ENCODE assay signal across 17 cellular contexts in genomic region chr9:133948138-133948537, GRCh38. TPM values are rescaled to one million over a fixed set of nuclear protein-coding genes. Genes with fewer than 3 reads are reported as not detected.
A peak's percentile ranks its signal among the peaks of the same experiment; 100 is the strongest.
DNase-seq lines count a peak whose midpoint lies in the region; TF ChIP-seq lines count a peak whose summit lies in the region.
"Had no signal": no experiment of that assay in that cellular context is flagged by ENCODE, and none has a peak within 500 bp of the region (broad histone marks: within the 10 kb centered on the region; RNA-seq: fewer than 3 reads in every experiment).

No MANE protein-coding gene starts in this region.

- 72 to 81% (median 77%) methylated on average over 17 to 18 of the region's 18 CpGs for WGBS in spleen, 5 donors

- no peaks in the 10 kb centered on the region for H4K20me1 ChIP-seq in OCI-LY7 (ENCODE audit: insufficient read depth, low read length)

- H3K4me1 ChIP-seq in OCI-LY7 (ENCODE audit: insufficient read depth, low read length, poor library complexity, severe bottlenecking) (peaks cover 51% of the 10 kb centered on the region), spleen (peaks cover 19 to 81% (median 52%) of the 10 kb centered on the region in 6 donors)

- TF ChIP-seq POLR2A in spleen (IDR thresholded peaks at IDR 0.05), result no peak

- H3K9me2 ChIP-seq in OCI-LY7 (ENCODE audit: insufficient read depth, low read length), result no peaks in the 10 kb centered on the region

- BruUV-seq in OCI-LY7 (replicated peaks; lab: Mats Ljungman, UMichigan), result no TSS peak

- no peak for DNase-seq in OCI-LY7 (ENCODE audit: low spot score)
- DNase-seq in chondrocyte (ENCODE audit: low spot score), result peak; percentile 62
- peak; percentile 68 to 94 for DNase-seq in lung microvascular endothelial cell (ENCODE audit: low read depth in 2 of 2)
- DNase-seq in spleen, result peak; percentile 65
- no peak for DNase-seq in activated naive CD4-positive, alpha-beta T cell treated with anti-CD3 and anti-CD28 coated beads for 36 hours
- no peak for DNase-seq in NOMO-1 treated with dmso at 0.1 percent for 144 hours (lab: John Stamatoyannopoulos, UW; ENCODE audit: unreplicated experiment)
- DNase-seq in activated naive CD4-positive, alpha-beta T cell treated with Interleukin-2 at 50 U/mL for 16 hours, result no peak
- DNase-seq: activated CD4-positive, alpha-beta T cell treated with anti-CD3 and anti-CD28 coated beads, Interleukin-2, amount 10 ng/mL, durations not matched to agents 24 days and 14 days; activated CD8-positive, alpha-beta memory T cell treated with anti-CD3 and anti-CD28 coated beads, Interleukin-2, amount 50 U/mL, for 4 hours; AML-193; NCI-H187 treated with DMSO at 0.1 percent for 48 hours had no signal

- no peaks in the 10 kb centered on the region for H3K36me3 Mint-ChIP-seq in chondrocyte (ENCODE audit: low read depth)
- H3K36me3 Mint-ChIP-seq in activated naive CD4-positive, alpha-beta T cell treated with anti-CD3 and anti-CD28 coated beads for 36 hours (ENCODE audit: low read depth), result no peaks in the 10 kb centered on the region

- H3K4me1 Mint-ChIP-seq in chondrocyte (ENCODE audit: low read depth), result peaks cover 16% of the 10 kb centered on the region
- no peaks in the 10 kb centered on the region for H3K4me1 Mint-ChIP-seq in activated naive CD4-positive, alpha-beta T cell treated with anti-CD3 and anti-CD28 coated beads for 36 hours (ENCODE audit: low read depth)
- H3K4me1 Mint-ChIP-seq: activated CD4-positive, alpha-beta T cell treated with anti-CD3 and anti-CD28 coated beads, Interleukin-2, amount 10 ng/mL, durations not matched to agents 24 days and 14 days had no signal

- H3K27ac Mint-ChIP-seq in chondrocyte (ENCODE audit: unreplicated experiment), result no peak overlapping the region
- no peak overlapping the region for H3K27ac Mint-ChIP-seq in activated naive CD4-positive, alpha-beta T cell treated with anti-CD3 and anti-CD28 coated beads for 36 hours
- H3K27ac Mint-ChIP-seq: activated CD4-positive, alpha-beta T cell treated with anti-CD3 and anti-CD28 coated beads, Interleukin-2, amount 10 ng/mL, durations not matched to agents 24 days and 14 days; dendritic cell treated with granulocyte-macrophage colony-stimulating factor and Interleukin-4, amounts not matched to agents 40 ng/mL and 50 ng/mL, for 4 days had no signal

- H3K27me3 Mint-ChIP-seq in chondrocyte (ENCODE audit: low read depth), result no peaks in the 10 kb centered on the region
- H3K27me3 Mint-ChIP-seq in activated naive CD4-positive, alpha-beta T cell treated with anti-CD3 and anti-CD28 coated beads for 36 hours (ENCODE audit: low read depth), result no peaks in the 10 kb centered on the region
- H3K27me3 Mint-ChIP-seq: activated CD4-positive, alpha-beta T cell treated with anti-CD3 and anti-CD28 coated beads, Interleukin-2, amount 10 ng/mL, durations not matched to agents 24 days and 14 days; dendritic cell treated with granulocyte-macrophage colony-stimulating factor and Interleukin-4, amounts not matched to agents 40 ng/mL and 50 ng/mL, for 4 days had no signal

- H3K9me3 Mint-ChIP-seq in chondrocyte (ENCODE audit: low read depth), result no peaks in the 10 kb centered on the region
- H3K9me3 Mint-ChIP-seq in activated naive CD4-positive, alpha-beta T cell treated with anti-CD3 and anti-CD28 coated beads for 36 hours, result no peaks in the 10 kb centered on the region
- H3K9me3 Mint-ChIP-seq: activated CD4-positive, alpha-beta T cell treated with anti-CD3 and anti-CD28 coated beads, Interleukin-2, amount 10 ng/mL, durations not matched to agents 24 days and 14 days; dendritic cell treated with granulocyte-macrophage colony-stimulating factor and Interleukin-4, amounts not matched to agents 40 ng/mL and 50 ng/mL, for 4 days; neural crest cell had no signal

- peaks cover 4% of the 10 kb centered on the region; the same call in 1 of the 2 replicates for H3K79me2 ChIP-seq in OCI-LY7 (ENCODE audit: insufficient read depth, low read depth, low read length)

- POLR2A ChIA-PET in OCI-LY7 (lab: Charles Lee), result no interaction called here

- no peak overlapping the region for H3K4me2 ChIP-seq in OCI-LY7 (ENCODE audit: low read length)

- no peak overlapping the region for H3K4me3 Mint-ChIP-seq in chondrocyte (ENCODE audit: unreplicated experiment)
- H3K4me3 Mint-ChIP-seq in activated naive CD4-positive, alpha-beta T cell treated with anti-CD3 and anti-CD28 coated beads for 36 hours, result no peak overlapping the region
- H3K4me3 Mint-ChIP-seq: activated CD4-positive, alpha-beta T cell treated with anti-CD3 and anti-CD28 coated beads, Interleukin-2, amount 10 ng/mL, durations not matched to agents 24 days and 14 days; dendritic cell treated with granulocyte-macrophage colony-stimulating factor and Interleukin-4, amounts not matched to agents 40 ng/mL and 50 ng/mL, for 4 days; neural crest cell had no signal

- H3K36me3 ChIP-seq in OCI-LY7 (ENCODE audit: insufficient read depth, low read length) (no peaks in the 10 kb centered on the region), spleen (peaks cover 0 to 5% (median 0%) of the 10 kb centered on the region in 6 donors)
- H3K36me3 ChIP-seq: gastroesophageal sphincter, suprapubic skin had no signal

- no peak for TF ChIP-seq CTCF in OCI-LY7 (conservative IDR thresholded peaks at IDR 0.05; ENCODE audit: low read length)
- no peak for TF ChIP-seq CTCF in chondrocyte (IDR thresholded peaks at IDR 0.05)
- no peak for TF ChIP-seq CTCF in spleen (IDR thresholded peaks at IDR 0.05 in 8 of 11, conservative IDR thresholded peaks at IDR 0.05 in 3 of 11)

- no peak overlapping the region for H2AFZ ChIP-seq in OCI-LY7 (ENCODE audit: low read length)

- peaks cover 0 to 11% (median 0%) of the 10 kb centered on the region in 7 donors for H3K27me3 ChIP-seq in spleen (replicated peaks in 1 of 7)
- H3K27me3 ChIP-seq: gastroesophageal sphincter, suprapubic skin had no signal

- intact Hi-C loops in OCI-LY7 (cut with micrococcal nuclease; ENCODE audit: unreplicated experiment) (no loop called here), spleen (cut with DNase I; ENCODE audit: low total_unique reads) (no loop called here)
- intact Hi-C loops in activated naive CD4-positive, alpha-beta T cell treated with anti-CD3 and anti-CD28 coated beads for 36 hours (cut with micrococcal nuclease), result no loop called here

- CTCF ChIA-PET in OCI-LY7 (lab: Charles Lee; ENCODE audit: unreplicated experiment), result interaction anchor here (0.7 kb wide), 1 partner anchor 31 kb away, joined by 4 read pairs; no protein-coding TSS in a partner anchor
- CTCF ChIA-PET in activated naive CD4-positive, alpha-beta T cell treated with anti-CD3 and anti-CD28 coated beads for 36 hours (lab: Charles Lee), result interaction anchor here (0.5 to 0.6 kb wide), 2 partner anchors 84 to 158 kb away, joined by 3 read pairs; no protein-coding TSS in a partner anchor

- H3K9me3 ChIP-seq in OCI-LY7 (ENCODE audit: low read length) (no peaks in the 10 kb centered on the region), spleen (no peaks in the 10 kb centered on the region)
- H3K9me3 ChIP-seq: gastroesophageal sphincter, suprapubic skin had no signal

- H3K27ac ChIP-seq in OCI-LY7 (ENCODE audit: low read depth, low read length, poor library complexity, severe bottlenecking) (peak overlapping the region; percentile 89), spleen (no peak overlapping the region)
- H3K27ac ChIP-seq: gastroesophageal sphincter, SK-N-MC, suprapubic skin had no signal

- H3K4me3 ChIP-seq in OCI-LY7 (ENCODE audit: low read depth, low read length, poor library complexity, severe bottlenecking), result no peak overlapping the region
- no peak overlapping the region for H3K4me3 ChIP-seq in spleen
- H3K4me3 ChIP-seq: gastroesophageal sphincter, GM12878, SK-N-MC, suprapubic skin had no signal

RNA-seq across cellular contexts. Expression of gene VAV2, which starts 44.0 kb away (rescaled TPM):
- 10.6 and 11.0 TPM in 2 replicates for total RNA-seq in OCI-LY7 (2014; rRNA removed; shearing (Covaris generic))
- total RNA-seq in OCI-LY7 (2022), result 23.2 and 27.8 TPM in 2 replicates
- 17.7 to 34.2 TPM (median 19.3 TPM) in 3 replicates for total RNA-seq in chondrocyte
- total RNA-seq in lung microvascular endothelial cell, result 10.0 and 17.7 TPM in 2 replicates
- 10 to 100 TPM; 17.9 to 39.2 (median 31.3) TPM for total RNA-seq in spleen
- 10 to 100 TPM; 14.2 to 25.0 (median 15.0) TPM for polyA plus RNA-seq in spleen
- 1 to 10 TPM; 3.4 to 3.8 TPM for total RNA-seq in activated naive CD4-positive, alpha-beta T cell treated with anti-CD3 and anti-CD28 coated beads for 36 hours

Comparison
In these comparisons a context has a peak if more than half of its experiments do, and no peak if none do; other contexts are left out.
1. DNase-seq: peak in chondrocyte (single experiment), lung microvascular endothelial cell (2 of 2) and spleen (single experiment); none in OCI-LY7 (single experiment), activated naive CD4-positive, alpha-beta T cell treated with anti-CD3 and anti-CD28 coated beads for 36 hours (single experiment), NOMO-1 treated with dmso at 0.1 percent for 144 hours (single experiment) and activated naive CD4-positive, alpha-beta T cell treated with Interleukin-2 at 50 U/mL for 16 hours (single experiment).